28 cellular contexts compared by ENCODE assay signal in genomic region chr3:135038191-135038590, GRCh38.
"Had no signal": no experiment of that assay in that cellular context is flagged by ENCODE, and none has a peak within 500 bp of the region (broad histone marks: within the 10 kb centered on the region; RNA-seq: fewer than 3 reads in every experiment).

No MANE protein-coding gene starts in this region.

- H3K4me3 ChIP-seq: heart right ventricle, hepatocyte, left lung, lower lobe of right lung, neural progenitor cell, psoas muscle, right lobe of liver, smooth muscle cell, tibial artery, upper lobe of right lung had no signal

- H3K9me3 Mint-ChIP-seq: nephron; neural progenitor cell; stimulated activated memory B cell treated with anti-CD40 and anti-IgM and Interleukin-4, amounts not matched to agents 10 μg/mL and 1 μg/mL and 100 μg/mL, for 72 hours; stimulated activated naive CD8-positive, alpha-beta T cell treated with anti-CD3 and anti-CD28 coated beads, Interleukin-15, amount 100 ng/mL, for 72 hours had no signal

- H3K79me2 ChIP-seq: hepatocyte, parathyroid adenoma had no signal

- H3K36me3 Mint-ChIP-seq: naive thymus-derived CD8-positive, alpha-beta T cell; stimulated activated memory B cell treated with anti-CD40 and anti-IgM and Interleukin-4, amounts not matched to agents 10 μg/mL and 1 μg/mL and 100 μg/mL, for 72 hours had no signal

- H3K4me3 Mint-ChIP-seq: naive thymus-derived CD8-positive, alpha-beta T cell; nephron; neural progenitor cell; stimulated activated memory B cell treated with anti-CD40 and anti-IgM and Interleukin-4, amounts not matched to agents 10 μg/mL and 1 μg/mL and 100 μg/mL, for 72 hours; stimulated activated naive CD8-positive, alpha-beta T cell treated with anti-CD3 and anti-CD28 coated beads, Interleukin-15, amount 100 ng/mL, for 72 hours had no signal

- H3K27me3 ChIP-seq: hepatocyte, neural progenitor cell, right lobe of liver, tibial artery, upper lobe of right lung had no signal

- H3K9ac ChIP-seq: neural progenitor cell, parathyroid adenoma had no signal

- H3K4me2 ChIP-seq: hepatocyte, neural progenitor cell, smooth muscle cell had no signal

- ATAC-seq: heart right ventricle; left cardiac atrium; left lung; lower lobe of right lung; naive thymus-derived CD8-positive, alpha-beta T cell; psoas muscle; right lobe of liver; stimulated activated memory B cell treated with anti-CD40 and anti-IgM and Interleukin-4, amounts not matched to agents 10 μg/mL and 1 μg/mL and 100 μg/mL, for 72 hours; stimulated activated naive CD8-positive, alpha-beta T cell treated with anti-CD3 and anti-CD28 coated beads, Interleukin-15, amount 100 ng/mL, for 72 hours; upper lobe of right lung had no signal

- H3K36me3 ChIP-seq: heart right ventricle, left lung, lower lobe of right lung, neural progenitor cell, neutrophil, right lobe of liver, tibial artery, upper lobe of right lung had no signal

- DNase-seq: heart right ventricle; islet precursor cell; left cardiac atrium; left lung; lower lobe of right lung; mammary epithelial cell; mesenchymal stem cell; naive thymus-derived CD8-positive, alpha-beta T cell; occipital lobe; psoas muscle; right lobe of liver; stimulated activated CD4-positive, alpha-beta T cell treated with anti-CD3 and anti-CD28 coated beads, Interleukin-1b, Interleukin-23, amount 100 ng/mL, for 48 hours; stimulated activated CD4-positive, alpha-beta T cell treated with anti-CD3 and anti-CD28 coated beads, Interleukin-2, amount 100 ng/mL, for 48 hours; stimulated activated CD4-positive, alpha-beta T cell treated with anti-CD3 and anti-CD28 coated beads, Interleukin-4, amount 100 ng/mL, for 4 hours; stimulated activated CD8-positive, alpha-beta memory T cell treated with anti-CD3 and anti-CD28 coated beads, Interleukin-4, amount 100 ng/mL, for 48 hours; stimulated activated naive CD4-positive, alpha-beta T cell treated with Interleukin-2 at 50 U/mL for 16 hours; stimulated activated naive CD8-positive, alpha-beta T cell treated with anti-CD3 and anti-CD28 coated beads, Interleukin-15, amount 100 ng/mL, for 72 hours; substantia nigra; tibial artery; trophoblast cell; upper lobe of right lung had no signal

- H3K4me1 Mint-ChIP-seq: naive thymus-derived CD8-positive, alpha-beta T cell; stimulated activated memory B cell treated with anti-CD40 and anti-IgM and Interleukin-4, amounts not matched to agents 10 μg/mL and 1 μg/mL and 100 μg/mL, for 72 hours; stimulated activated naive CD8-positive, alpha-beta T cell treated with anti-CD3 and anti-CD28 coated beads, Interleukin-15, amount 100 ng/mL, for 72 hours had no signal

- H3K27ac ChIP-seq: heart right ventricle, hepatocyte, left lung, lower lobe of right lung, neural progenitor cell, neutrophil, parathyroid adenoma, psoas muscle, right lobe of liver, tibial artery, upper lobe of right lung had no signal

- H3K9me3 ChIP-seq: heart right ventricle, left lung, lower lobe of right lung, neutrophil, psoas muscle, right lobe of liver, tibial artery, upper lobe of right lung had no signal

- H3K4me1 ChIP-seq: left lung, lower lobe of right lung, psoas muscle, right lobe of liver, tibial artery, upper lobe of right lung had no signal

- H2AFZ ChIP-seq: hepatocyte, neural progenitor cell, parathyroid adenoma had no signal

- H3K27ac Mint-ChIP-seq: naive thymus-derived CD8-positive, alpha-beta T cell; nephron; neural progenitor cell; stimulated activated memory B cell treated with anti-CD40 and anti-IgM and Interleukin-4, amounts not matched to agents 10 μg/mL and 1 μg/mL and 100 μg/mL, for 72 hours; stimulated activated naive CD8-positive, alpha-beta T cell treated with anti-CD3 and anti-CD28 coated beads, Interleukin-15, amount 100 ng/mL, for 72 hours had no signal
